19 cellular contexts compared by ENCODE assay signal in the genomic region with DNA sequence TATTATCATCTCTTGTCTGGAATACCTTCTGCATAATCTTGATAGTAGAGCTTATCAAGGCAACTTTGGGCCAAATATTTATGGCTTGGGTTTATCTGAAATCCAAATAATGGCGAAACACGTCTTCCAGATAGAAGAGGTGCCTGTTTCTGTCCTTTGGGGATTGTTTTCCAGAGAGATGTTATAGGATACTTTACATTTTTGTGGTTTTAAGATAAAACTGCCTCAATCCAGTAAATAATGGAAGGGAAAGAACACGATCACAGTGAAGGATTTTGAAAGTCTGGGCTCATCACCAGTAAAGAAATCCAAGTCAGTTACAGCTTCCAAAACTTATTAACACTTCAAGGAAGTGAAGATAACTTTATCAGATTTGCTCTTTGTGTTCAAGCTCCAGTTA. TPM values are rescaled to one million over a fixed set of nuclear protein-coding genes. Genes with fewer than 3 reads are reported as not detected.
DNase-seq lines count a peak whose midpoint lies in the region; ATAC-seq and TF ChIP-seq lines count a peak whose summit lies in the region.
"Had no signal": no experiment of that assay in that cellular context is flagged by ENCODE, and none has a peak within 500 bp of the region (broad histone marks: within the 10 kb centered on the region; RNA-seq: fewer than 3 reads in every experiment).

No MANE protein-coding gene starts in this region.

- no peak for ATAC-seq in left lobe of liver
- ATAC-seq in GM18867 (IDR thresholded peaks at IDR 0.05; ENCODE audit: unreplicated experiment): no peak
- ATAC-seq: activated CD4-positive, alpha-beta T cell treated with anti-CD3 and anti-CD28 coated beads for 36 hours; activated T-cell treated with anti-CD3 and anti-CD28 coated beads, Interleukin-2, amount 50 U/mL, for 72 hours; gastrocnemius medialis; GM12878; Panc1; T-helper 17 cell had no signal

- in situ Hi-C loops in astrocyte of the spinal cord (cut with HindIII; ENCODE audit: low sequenced_read_pairs): no loop called here

- no peaks in the 10 kb centered on the region for H3K36me3 Mint-ChIP-seq in mesothelial cell of epicardium

- H3K27me3 Mint-ChIP-seq in mesothelial cell of epicardium (ENCODE audit: low read depth): no peaks in the 10 kb centered on the region
- H3K27me3 Mint-ChIP-seq: activated CD4-positive, alpha-beta T cell treated with anti-CD3 and anti-CD28 coated beads for 36 hours had no signal

- H3K4me3 ChIP-seq in AG10803 (ENCODE audit: low read length) (no peak overlapping the region), astrocyte of the spinal cord (ENCODE audit: low read depth, low read length) (no peak overlapping the region)
- H3K4me3 ChIP-seq: BLaER1, gastrocnemius medialis, GM12878 had no signal

- H3K9me3 Mint-ChIP-seq in mesothelial cell of epicardium: peaks cover 10% of the 10 kb centered on the region
- H3K9me3 Mint-ChIP-seq: activated T-cell treated with anti-CD3 and anti-CD28 coated beads, Interleukin-2, amount 50 U/mL, for 72 hours had no signal

- DNase-seq in AG10803 (ENCODE audit: low read depth) (peak; percentile 73), HuH-7 (ENCODE audit: low spot score) (peak; percentile 20), astrocyte of the spinal cord (ENCODE audit: low read depth, low spot score) (peak; percentile 46), mesothelial cell of epicardium (ENCODE audit: low spot score in 2 of 2, unreplicated experiment in 2 of 2) (no peak), left lobe of liver (ENCODE audit: low spot score) (no peak), NCI-H345 treated with DMSO at 0.1 percent for 48 hours (lab: John Stamatoyannopoulos, UW; ENCODE audit: unreplicated experiment) (no peak), NCI-H2227 (lab: John Stamatoyannopoulos, UW; ENCODE audit: unreplicated experiment) (no peak)
- DNase-seq: activated CD4-positive, alpha-beta T cell treated with anti-CD3 and anti-CD28 coated beads for 36 hours; activated T-cell treated with anti-CD3 and anti-CD28 coated beads, Interleukin-2, amount 50 U/mL, for 72 hours; amygdala; DMS79 treated with DMSO at 0.1 percent for 48 hours; gastrocnemius medialis; NCI-H510A; T-helper 17 cell had no signal

- TF ChIP-seq CTCF in AG10803 (conservative IDR thresholded peaks at IDR 0.05; ENCODE audit: low read length): no peak
- TF ChIP-seq CTCF in astrocyte of the spinal cord (IDR thresholded peaks at IDR 0.05; ENCODE audit: low read depth, low read length): no peak
- no peak for TF ChIP-seq CTCF in mesothelial cell of epicardium (IDR thresholded peaks at IDR 0.05; ENCODE audit: unreplicated experiment)

- no peak overlapping the region for H3K4me3 Mint-ChIP-seq in mesothelial cell of epicardium
- H3K4me3 Mint-ChIP-seq: activated CD4-positive, alpha-beta T cell treated with anti-CD3 and anti-CD28 coated beads for 36 hours; activated T-cell treated with anti-CD3 and anti-CD28 coated beads, Interleukin-2, amount 50 U/mL, for 72 hours; IgD-negative memory B cell; T-helper 17 cell had no signal

- H3K27ac Mint-ChIP-seq in mesothelial cell of epicardium: peak overlapping the region; percentile 91
- H3K27ac Mint-ChIP-seq: activated CD4-positive, alpha-beta T cell treated with anti-CD3 and anti-CD28 coated beads for 36 hours; activated T-cell treated with anti-CD3 and anti-CD28 coated beads, Interleukin-2, amount 50 U/mL, for 72 hours; T-helper 17 cell had no signal

- peaks cover 27% of the 10 kb centered on the region for H3K4me1 Mint-ChIP-seq in mesothelial cell of epicardium
- H3K4me1 Mint-ChIP-seq: activated CD4-positive, alpha-beta T cell treated with anti-CD3 and anti-CD28 coated beads for 36 hours; T-helper 17 cell had no signal

RNA-seq across cellular contexts. Expression of gene DNAH2, which starts 30.0 kb away (rescaled TPM):
- 0.18 to 0.64 TPM (median 0.25 TPM) in 3 replicates for total RNA-seq in mesothelial cell of epicardium
- 0.15 TPM for total RNA-seq in left lobe of liver
- total RNA-seq: activated CD4-positive, alpha-beta T cell treated with anti-CD3 and anti-CD28 coated beads for 36 hours; gastrocnemius medialis; GM12878 had no signal

RNA-seq across cellular contexts. Expression of gene EFNB3, which starts 42.6 kb away (rescaled TPM):
- total RNA-seq in mesothelial cell of epicardium (27.3 to 28.2 TPM (median 28.1 TPM) in 3 replicates), left lobe of liver (0.63 TPM)
- total RNA-seq: activated CD4-positive, alpha-beta T cell treated with anti-CD3 and anti-CD28 coated beads for 36 hours; activated T-cell treated with anti-CD3 and anti-CD28 coated beads, Interleukin-2, amount 50 U/mL, for 72 hours; T-helper 17 cell had no signal

RNA-seq across cellular contexts. Expression of gene WRAP53, which starts 59.3 kb away (rescaled TPM):
- 12.3 to 13.6 TPM (median 13.1 TPM) in 3 replicates for total RNA-seq in mesothelial cell of epicardium
- total RNA-seq in left lobe of liver: 4.9 TPM

Comparison
In these comparisons a context has a peak if more than half of its experiments do, and no peak if none do; other contexts are left out.
1. DNase-seq: peak in AG10803 (single experiment), HuH-7 (single experiment) and astrocyte of the spinal cord (single experiment); none in mesothelial cell of epicardium (0 of 2), left lobe of liver (single experiment), NCI-H345 treated with DMSO at 0.1 percent for 48 hours (single experiment) and NCI-H2227 (single experiment).
2. RNA of gene EFNB3, which starts 42.6 kb away (total RNA-seq): 27.3 to 28.2 TPM in mesothelial cell of epicardium; 0.63 TPM in left lobe of liver (single experiment); every median in the first group is over 10 times any median in the second.